In the genomic region with DNA sequence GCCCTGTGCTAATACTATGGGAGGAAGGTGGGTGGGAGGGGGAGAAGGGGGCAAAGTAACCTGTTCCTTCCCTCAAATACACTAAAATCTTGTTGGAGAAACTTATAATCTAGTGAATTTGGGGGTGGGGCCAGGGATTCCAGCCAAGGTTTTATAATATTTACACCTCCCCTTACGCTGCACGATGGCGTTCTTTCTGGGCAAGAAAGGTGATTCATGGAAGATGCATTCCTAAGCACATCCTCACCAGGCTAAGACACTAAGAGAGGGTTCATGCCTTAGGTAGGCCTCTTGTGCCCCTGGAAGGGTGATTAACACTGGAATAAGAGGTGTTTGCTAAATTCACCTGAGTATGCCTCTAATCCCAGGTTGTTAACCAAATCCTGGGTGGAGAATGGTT, we compare ENCODE assay signal across 12 cellular contexts.
"Had no signal": no experiment of that assay in that cellular context is flagged by ENCODE, and none has a peak within 500 bp of the region (broad histone marks: within the 10 kb centered on the region; RNA-seq: fewer than 3 reads in every experiment).

No MANE protein-coding gene starts in this region.

- ATAC-seq: left lobe of liver; stimulated activated naive CD8-positive, alpha-beta T cell treated with anti-CD3 and anti-CD28 coated beads, Interleukin-15, Interleukin-2, amounts not matched to agents 100 U/mL and 50 U/mL, for 24 hours had no signal

- H3K27ac ChIP-seq: thoracic aorta had no signal

- H3K36me3 ChIP-seq: thoracic aorta had no signal

- H3K9me3 ChIP-seq: thoracic aorta had no signal

- H3K4me3 ChIP-seq: thoracic aorta had no signal

- DNase-seq: activated B cell treated with CpG ODN at 0.5 μM for 24 hours; activated CD4-positive, alpha-beta T cell treated with anti-CD3 and anti-CD28 coated beads, Interleukin-2, amount 50 U/mL, for 1 hour; activated naive CD4-positive, alpha-beta T cell treated with anti-CD3 and anti-CD28 coated beads, Interleukin-2, amount 10 ng/mL, durations not matched to agents 7 days and 5 days; activated T-cell treated with anti-CD3 and anti-CD28 coated beads for 4 hours; caudate nucleus; endodermal cell; foreskin melanocyte; head of caudate nucleus; stimulated activated CD4-positive, alpha-beta T cell treated with anti-CD3 and anti-CD28 coated beads, Interleukin-2, amount 100 ng/mL, for 48 hours; stimulated activated naive CD8-positive, alpha-beta T cell treated with anti-CD3 and anti-CD28 coated beads, Interleukin-15, Interleukin-2, amounts not matched to agents 100 U/mL and 50 U/mL, for 24 hours had no signal
